In the genomic region with DNA sequence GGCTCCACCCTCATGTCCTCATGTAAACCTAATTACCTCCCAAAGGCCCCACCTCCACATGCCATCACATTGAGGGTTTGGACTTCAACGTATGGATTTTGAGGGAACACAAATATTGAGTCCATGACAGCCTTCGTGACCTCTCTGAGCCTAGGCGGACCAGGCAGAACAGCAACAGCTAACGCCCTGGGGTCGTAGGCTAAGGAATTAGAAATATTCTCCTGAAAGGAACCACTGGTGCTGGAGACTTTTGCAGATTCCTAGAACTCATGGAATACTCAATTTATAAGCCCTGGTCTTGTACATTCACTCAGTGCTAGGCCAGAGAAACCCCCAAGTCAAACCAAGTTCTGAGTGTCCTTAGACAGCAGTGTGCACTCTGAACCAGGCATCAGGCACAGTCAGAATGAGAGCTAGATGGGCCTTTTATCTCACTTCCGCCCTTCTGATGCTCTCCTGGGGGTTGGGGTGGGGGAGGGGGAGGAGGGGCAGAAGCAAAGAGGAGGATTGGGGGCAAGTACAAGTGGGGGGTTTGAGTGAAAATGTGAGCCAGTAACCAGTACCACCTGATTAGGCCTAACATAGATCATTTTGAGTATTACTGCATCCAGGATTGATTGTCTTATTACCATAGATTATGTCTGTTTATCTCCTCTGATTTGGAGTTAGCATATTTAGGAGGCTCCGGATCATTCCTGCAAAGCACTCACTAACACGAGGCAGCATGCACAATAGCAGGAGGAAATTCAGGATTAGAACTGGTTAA, we compare ENCODE assay signal across 8 cellular contexts.
DNase-seq lines count a peak whose midpoint lies in the region; ATAC-seq and TF ChIP-seq lines count a peak whose summit lies in the region.

No MANE protein-coding gene starts in this region.

- no peak overlapping the region for H3K27ac ChIP-seq in CD4-positive, alpha-beta T cell (ENCODE audit: low read depth, low read length)

- no peak overlapping the region for H3K4me3 Mint-ChIP-seq in CD4-positive, alpha-beta T cell
- peak overlapping the region in 2 of 5 experiments; percentile 21 to 52 for H3K4me3 Mint-ChIP-seq in brain
- H3K4me3 Mint-ChIP-seq in stimulated activated naive CD8-positive, alpha-beta T cell treated with anti-CD3 and anti-CD28 coated beads, Interleukin-15, amount 100 ng/mL, for 72 hours, result peak overlapping the region in 1 of 2 donors; percentile 20

- H3K27me3 ChIP-seq in CD4-positive, alpha-beta T cell (ENCODE audit: control insufficient read depth, insufficient read depth, low read length), result no peaks in the 10 kb centered on the region

- peaks cover 16% of the 10 kb centered on the region for H3K36me3 Mint-ChIP-seq in CD4-positive, alpha-beta T cell (ENCODE audit: low read depth)
- H3K36me3 Mint-ChIP-seq in brain, result no peaks in the 10 kb centered on the region

- CTCF ChIA-PET in CD4-positive, alpha-beta T cell (lab: Charles Lee), result interaction anchor here (0.6 to 1.1 kb wide), 2 partner anchors 182 to 357 kb away, joined by 3 read pairs; no protein-coding TSS in a partner anchor

- H3K9me3 Mint-ChIP-seq in CD4-positive, alpha-beta T cell, result no peaks in the 10 kb centered on the region
- peaks cover 0 to 2% (median 0%) of the 10 kb centered on the region in 5 experiments for H3K9me3 Mint-ChIP-seq in brain
- H3K9me3 Mint-ChIP-seq in stimulated activated naive CD8-positive, alpha-beta T cell treated with anti-CD3 and anti-CD28 coated beads, Interleukin-15, amount 100 ng/mL, for 72 hours, result no peaks in the 10 kb centered on the region

- H3K4me1 Mint-ChIP-seq in CD4-positive, alpha-beta T cell (ENCODE audit: low read depth), result peaks cover 30% of the 10 kb centered on the region
- peaks cover 22% of the 10 kb centered on the region for H3K4me1 Mint-ChIP-seq in brain
- H3K4me1 Mint-ChIP-seq in stimulated activated naive CD8-positive, alpha-beta T cell treated with anti-CD3 and anti-CD28 coated beads, Interleukin-15, amount 100 ng/mL, for 72 hours, result peaks cover 34% of the 10 kb centered on the region

- no peaks in the 10 kb centered on the region for H3K27me3 Mint-ChIP-seq in CD4-positive, alpha-beta T cell
- no peaks in the 10 kb centered on the region for H3K27me3 Mint-ChIP-seq in brain
- no peaks in the 10 kb centered on the region for H3K27me3 Mint-ChIP-seq in stimulated activated naive CD8-positive, alpha-beta T cell treated with anti-CD3 and anti-CD28 coated beads, Interleukin-15, amount 100 ng/mL, for 72 hours

- no peak for TF ChIP-seq CTCF in CD4-positive, alpha-beta T cell (IDR thresholded peaks at IDR 0.05)
- no peak for TF ChIP-seq CTCF in brain (conservative IDR thresholded peaks at IDR 0.05)

- POLR2A ChIA-PET in CD4-positive, alpha-beta T cell (lab: Charles Lee), result no interaction called here

- intact Hi-C loops in CD4-positive, alpha-beta T cell (cut with DNase I, micrococcal nuclease), result loop anchor here (1.0 to 10.0 kb wide), 5 partner anchors 170 to 1700 kb away; no protein-coding TSS in a partner anchor

- peak overlapping the region; percentile 38 for H3K27ac Mint-ChIP-seq in CD4-positive, alpha-beta T cell
- peak overlapping the region; percentile 83 to 95 (median 91) for H3K27ac Mint-ChIP-seq in brain
- H3K27ac Mint-ChIP-seq in stimulated activated naive CD8-positive, alpha-beta T cell treated with anti-CD3 and anti-CD28 coated beads, Interleukin-15, amount 100 ng/mL, for 72 hours, result peak overlapping the region; percentile 9 to 76

- DNase-seq in CD4-positive, alpha-beta T cell, result no peak
- peak; percentile 24 to 48 for DNase-seq in stimulated activated naive CD8-positive, alpha-beta T cell treated with anti-CD3 and anti-CD28 coated beads, Interleukin-15, amount 100 ng/mL, for 72 hours
- DNase-seq in NCI-H524 (lab: John Stamatoyannopoulos, UW) (no peak), foreskin melanocyte (no peak), NCI-H2196 (lab: John Stamatoyannopoulos, UW; ENCODE audit: unreplicated experiment) (no peak)

- ATAC-seq in CD4-positive, alpha-beta T cell (ENCODE audit: poor library complexity), result peak; percentile 73
- ATAC-seq in GM19395 (IDR thresholded peaks at IDR 0.05; ENCODE audit: unreplicated experiment) (peak; percentile 98), HG03280 (IDR thresholded peaks at IDR 0.05; ENCODE audit: unreplicated experiment) (peak; percentile 90)
- peak; percentile 95 for ATAC-seq in stimulated activated naive CD8-positive, alpha-beta T cell treated with anti-CD3 and anti-CD28 coated beads, Interleukin-15, amount 100 ng/mL, for 72 hours

- no peaks in the 10 kb centered on the region for H3K9me3 ChIP-seq in CD4-positive, alpha-beta T cell (ENCODE audit: control insufficient read depth, low read length)

Comparison
In these comparisons a context has a peak if more than half of its experiments do, and no peak if none do; other contexts are left out.
1. DNase-seq: peak in stimulated activated naive CD8-positive, alpha-beta T cell treated with anti-CD3 and anti-CD28 coated beads, Interleukin-15, amount 100 ng/mL, for 72 hours (2 of 2); none in CD4-positive, alpha-beta T cell (0 of 10), NCI-H524 (0 of 2), foreskin melanocyte (single experiment) and NCI-H2196 (single experiment).
2. H3K27ac Mint-ChIP-seq: peak in every context shown above with its lines; median percentile 91 in brain; 42 in stimulated activated naive CD8-positive, alpha-beta T cell treated with anti-CD3 and anti-CD28 coated beads, Interleukin-15, amount 100 ng/mL, for 72 hours; 38 in CD4-positive, alpha-beta T cell.
3. Peak in every context shown above with its lines, with median percentiles within 50 percentile points of each other: ATAC-seq.